9 cellular contexts compared by ENCODE assay signal in genomic region chr3:110526732-110527727, GRCh38.
DNase-seq lines count a peak whose midpoint lies in the region.
"Had no signal": no experiment of that assay in that cellular context is flagged by ENCODE, and none has a peak within 500 bp of the region (broad histone marks: within the 10 kb centered on the region; RNA-seq: fewer than 3 reads in every experiment).

No MANE protein-coding gene starts in this region.

- H3K27me3 ChIP-seq in adipocyte (replicated peaks; ENCODE audit: control insufficient read depth, insufficient read depth, low read length), result no peaks in the 10 kb centered on the region

- peaks cover 20% of the 10 kb centered on the region for H3K4me1 ChIP-seq in adipocyte (ENCODE audit: control insufficient read depth, insufficient read depth, low read length)
- H3K4me1 ChIP-seq: left ventricle myocardium inferior had no signal

- H3K9me3 ChIP-seq in adipocyte (ENCODE audit: control insufficient read depth, low read length), result no peaks in the 10 kb centered on the region

- H3K9ac ChIP-seq in adipocyte (ENCODE audit: low read length), result peak overlapping the region; percentile 23

- H3K36me3 ChIP-seq in adipocyte (ENCODE audit: control insufficient read depth, insufficient read depth, low read length, severe bottlenecking), result no peaks in the 10 kb centered on the region
- H3K36me3 ChIP-seq: left ventricle myocardium inferior had no signal

- no peak overlapping the region for H3K4me3 ChIP-seq in adipocyte (ENCODE audit: low read length)
- H3K4me3 ChIP-seq: left ventricle myocardium inferior had no signal

- peak; percentile 85 for DNase-seq in A172 (ENCODE audit: low spot score)
- peak; percentile 99 for DNase-seq in HS-27A (ENCODE audit: low read depth)
- peak; percentile 89 for DNase-seq in adipocyte (ENCODE audit: low read depth)
- peak; percentile 19 for DNase-seq in iPS-NIHi11 (ENCODE audit: low spot score)
- no peak for DNase-seq in Kasumi-1 (lab: John Stamatoyannopoulos, UW)
- DNase-seq in NCI-H526 treated with DMSO at 0.1 percent for 48 hours (lab: John Stamatoyannopoulos, UW), result no peak
- no peak for DNase-seq in NCI-H82 (lab: John Stamatoyannopoulos, UW)
- DNase-seq in NCI-H1105 treated with DMSO at 0.1 percent for 48 hours (lab: John Stamatoyannopoulos, UW), result no peak
- DNase-seq: left ventricle myocardium inferior had no signal

Comparison
In these comparisons a context has a peak if more than half of its experiments do, and no peak if none do; other contexts are left out.
1. DNase-seq: peak in A172 (single experiment), HS-27A (single experiment), adipocyte (single experiment) and iPS-NIHi11 (single experiment); none in Kasumi-1 (0 of 2), NCI-H526 treated with DMSO at 0.1 percent for 48 hours (single experiment), NCI-H82 (single experiment) and NCI-H1105 treated with DMSO at 0.1 percent for 48 hours (single experiment).